Comparison of ENCODE assay signal across 1 cellular context in genomic region chr2:135843671-135844070, GRCh38.
TF ChIP-seq lines count a peak whose summit lies in the region.

No MANE protein-coding gene starts in this region.

TF ChIP-seq in WTC11, 78 proteins besides CTCF, POLR2A, EP300 and RAD21:
- TF ChIP-seq OVOL2 (CRISPR knock-in tag; IDR thresholded peaks at IDR 0.05; ENCODE audit: borderline replicate concordance) = no peak
